In the genomic region with DNA sequence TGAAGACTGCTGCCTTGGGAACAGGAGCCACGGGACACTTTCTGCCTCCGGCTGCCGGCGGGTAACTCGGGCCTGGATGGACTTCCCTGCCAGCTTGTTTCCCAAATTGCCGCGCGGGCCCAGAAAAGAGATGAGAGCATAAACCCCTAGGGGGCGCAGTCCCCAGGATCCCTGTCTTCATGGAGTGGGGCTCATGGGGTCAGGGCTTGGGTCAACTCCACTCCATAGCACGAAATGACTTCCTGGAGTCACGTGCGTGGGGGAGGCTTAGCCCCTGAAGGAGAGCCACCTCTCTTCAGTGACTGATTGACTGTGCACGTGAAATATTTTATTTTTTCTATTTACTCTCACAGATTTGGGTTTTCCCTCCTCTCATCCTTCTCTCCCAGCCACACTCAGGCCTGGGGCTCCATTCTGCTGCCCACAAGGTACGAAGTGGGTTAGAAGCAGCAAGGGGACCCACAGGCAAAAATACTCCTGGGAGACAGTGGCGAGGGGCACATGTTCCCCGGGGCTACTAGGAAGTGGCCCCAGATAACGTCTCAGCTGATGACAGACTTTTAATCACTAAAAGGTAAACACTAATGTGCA, we compare ENCODE assay signal across 8 cellular contexts. TPM values are rescaled to one million over a fixed set of nuclear protein-coding genes. Genes with fewer than 3 reads are reported as not detected.
DNase-seq lines count a peak whose midpoint lies in the region; ATAC-seq lines count a peak whose summit lies in the region.

No MANE protein-coding gene starts in this region.

- H3K23ac ChIP-seq in mesendoderm (ENCODE audit: low read length): no peak overlapping the region

- no peaks in the 10 kb centered on the region for H3K27me3 ChIP-seq in mesendoderm (ENCODE audit: insufficient read depth, low read length, poor library complexity)
- H3K27me3 ChIP-seq in effector memory CD4-positive, alpha-beta T cell (replicated peaks; ENCODE audit: control insufficient read depth, insufficient read depth, low read length, poor library complexity, severe bottlenecking): no peaks in the 10 kb centered on the region

- no peaks in the 10 kb centered on the region for H3K36me3 Mint-ChIP-seq in activated T-helper 17 cell treated with anti-CD3 and anti-CD28 coated beads, Interleukin-2, amount 50 U/mL, for 72 hours (ENCODE audit: low read depth)

- H3K4me3 ChIP-seq in mesendoderm (ENCODE audit: low read length): no peak overlapping the region
- H3K4me3 ChIP-seq in effector memory CD4-positive, alpha-beta T cell (ENCODE audit: insufficient read depth, low read depth, low read length, poor library complexity, severe bottlenecking): no peak overlapping the region

- no peak overlapping the region for H3K4ac ChIP-seq in mesendoderm (ENCODE audit: low read depth, low read length)

- DNase-seq in NCI-H345 (lab: John Stamatoyannopoulos, UW) (peak; percentile 6), NCI-H345 treated with DMSO at 0.1 percent for 48 hours (lab: John Stamatoyannopoulos, UW; ENCODE audit: unreplicated experiment) (no peak), HuH-7.5 (ENCODE audit: low spot score) (peak; percentile 56), astrocyte of the hippocampus (ENCODE audit: low read depth, low spot score) (peak; percentile 44), mesendoderm (peak; percentile 81)
- no peak for DNase-seq in effector memory CD4-positive, alpha-beta T cell

- no peaks in the 10 kb centered on the region for H3K9me3 Mint-ChIP-seq in activated T-helper 17 cell treated with anti-CD3 and anti-CD28 coated beads, Interleukin-2, amount 50 U/mL, for 72 hours

- no peaks in the 10 kb centered on the region for H3K9me3 ChIP-seq in effector memory CD4-positive, alpha-beta T cell (ENCODE audit: control insufficient read depth, low read length)

- H2BK15ac ChIP-seq in mesendoderm (replicated peaks; ENCODE audit: low read depth): no peak overlapping the region

- H2BK5ac ChIP-seq in mesendoderm (ENCODE audit: low read length): no peak overlapping the region

- H3K4me2 ChIP-seq in mesendoderm (ENCODE audit: low read length): no peak overlapping the region

- H3K79me2 ChIP-seq in mesendoderm (ENCODE audit: control insufficient read depth, insufficient read depth, low read length): no peaks in the 10 kb centered on the region

- H2BK120ac ChIP-seq in mesendoderm (ENCODE audit: low read depth, low read length): no peak overlapping the region

- no peak overlapping the region for H3K9ac ChIP-seq in mesendoderm (ENCODE audit: low read length)

- no peaks in the 10 kb centered on the region for H3K4me1 ChIP-seq in mesendoderm (ENCODE audit: control insufficient read depth, low read depth, low read length)
- peaks cover 26% of the 10 kb centered on the region for H3K4me1 ChIP-seq in effector memory CD4-positive, alpha-beta T cell (ENCODE audit: control insufficient read depth, insufficient read depth, low read length, poor library complexity, severe bottlenecking)

- no peak overlapping the region for H4K5ac ChIP-seq in mesendoderm (ENCODE audit: low read length)

- WGBS in mesendoderm (ENCODE audit: extremely low coverage, insufficient coverage, low lambda C conversion rate): no CpG with 5 or more reads among the region's 17 CpGs

- H3K27ac Mint-ChIP-seq in activated T-helper 17 cell treated with anti-CD3 and anti-CD28 coated beads, Interleukin-2, amount 50 U/mL, for 72 hours: no peak overlapping the region

- H3K4me1 Mint-ChIP-seq in activated T-helper 17 cell treated with anti-CD3 and anti-CD28 coated beads, Interleukin-2, amount 50 U/mL, for 72 hours: peaks cover 19% of the 10 kb centered on the region

- no peaks in the 10 kb centered on the region for H3K27me3 Mint-ChIP-seq in activated T-helper 17 cell treated with anti-CD3 and anti-CD28 coated beads, Interleukin-2, amount 50 U/mL, for 72 hours

- H3K79me1 ChIP-seq in mesendoderm (ENCODE audit: low read length): no peaks in the 10 kb centered on the region

- H3K18ac ChIP-seq in mesendoderm (ENCODE audit: low read length): no peak overlapping the region

- no peak overlapping the region for H3K27ac ChIP-seq in mesendoderm (ENCODE audit: low read depth, low read length)
- H3K27ac ChIP-seq in effector memory CD4-positive, alpha-beta T cell (ENCODE audit: insufficient read depth, low read length, poor library complexity, severe bottlenecking): no peak overlapping the region

- no peak overlapping the region for H3K56ac ChIP-seq in mesendoderm (ENCODE audit: low read length)

- ATAC-seq in HG03354 (IDR thresholded peaks at IDR 0.05; ENCODE audit: poor library complexity, severe bottlenecking, unreplicated experiment): no peak
- no peak for ATAC-seq in activated T-helper 17 cell treated with anti-CD3 and anti-CD28 coated beads, Interleukin-2, amount 50 U/mL, for 72 hours (replicated peaks)

- no peak overlapping the region for H4K8ac ChIP-seq in mesendoderm (ENCODE audit: low read depth, low read length)

- no peak overlapping the region for H2AK5ac ChIP-seq in mesendoderm (ENCODE audit: low read length)

- no peaks in the 10 kb centered on the region for H3K36me3 ChIP-seq in mesendoderm (ENCODE audit: control insufficient read depth, insufficient read depth, low read length)
- no peaks in the 10 kb centered on the region for H3K36me3 ChIP-seq in effector memory CD4-positive, alpha-beta T cell (ENCODE audit: control insufficient read depth, insufficient read depth, low read length)

- H3K4me3 Mint-ChIP-seq in activated T-helper 17 cell treated with anti-CD3 and anti-CD28 coated beads, Interleukin-2, amount 50 U/mL, for 72 hours: no peak overlapping the region

RNA-seq across cellular contexts. Expression of gene PGF, which starts 10.0 kb away (rescaled TPM):
- polyA plus RNA-seq in mesendoderm (2013, experiment 1 of 2): 1.2 TPM
- polyA plus RNA-seq in mesendoderm (2013, experiment 2 of 2): 1.3 TPM
- under 1 TPM; 0.40 to 0.48 TPM for total RNA-seq in activated T-helper 17 cell treated with anti-CD3 and anti-CD28 coated beads, Interleukin-2, amount 50 U/mL, for 72 hours

RNA-seq across cellular contexts. Expression of gene RPS6KL1, which starts 22.3 kb away (rescaled TPM):
- 5.1 TPM for polyA plus RNA-seq in mesendoderm (2013, experiment 1 of 2)
- polyA plus RNA-seq in mesendoderm (2013, experiment 2 of 2): 6.0 TPM
- 1 to 10 TPM in 1 of 2 donors, under 1 TPM in 1; 0.79 to 3.2 TPM for total RNA-seq in activated T-helper 17 cell treated with anti-CD3 and anti-CD28 coated beads, Interleukin-2, amount 50 U/mL, for 72 hours

RNA-seq across cellular contexts. Expression of gene EIF2B2, which starts 57.4 kb away (rescaled TPM):
- 37.3 TPM for polyA plus RNA-seq in mesendoderm (2013, experiment 1 of 2)
- 37.9 TPM for polyA plus RNA-seq in mesendoderm (2013, experiment 2 of 2)
- total RNA-seq in activated T-helper 17 cell treated with anti-CD3 and anti-CD28 coated beads, Interleukin-2, amount 50 U/mL, for 72 hours: 10 to 100 TPM; 27.4 to 44.3 TPM

Comparison
In these comparisons a context has a peak if more than half of its experiments do, and no peak if none do; other contexts are left out.
1. DNase-seq: peak in NCI-H345 (single experiment), HuH-7.5 (single experiment), astrocyte of the hippocampus (single experiment) and mesendoderm (single experiment); none in NCI-H345 treated with DMSO at 0.1 percent for 48 hours (single experiment) and effector memory CD4-positive, alpha-beta T cell (0 of 3).